ENCODE assay signal across 7 cellular contexts in the genomic region with DNA sequence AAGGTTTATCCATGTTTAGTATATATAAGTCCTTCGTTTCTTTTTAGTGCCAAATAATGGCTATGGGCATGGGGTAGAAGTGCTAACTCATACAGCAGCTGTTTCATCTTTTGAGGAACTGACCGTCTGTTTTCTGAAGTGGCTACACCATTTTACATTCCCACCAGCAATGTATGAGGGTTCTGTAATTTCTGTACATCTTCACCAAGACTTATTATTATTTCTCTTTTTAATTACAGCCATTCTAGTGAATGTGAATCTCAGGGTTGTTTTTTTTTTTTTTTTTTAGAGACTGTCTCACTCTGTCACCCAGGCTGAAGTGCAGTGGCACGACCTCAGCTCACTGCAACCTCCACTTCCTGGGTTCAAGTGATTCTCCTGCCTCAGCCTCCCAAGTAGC. TPM values are rescaled to one million over a fixed set of nuclear protein-coding genes. Genes with fewer than 3 reads are reported as not detected.
DNase-seq lines count a peak whose midpoint lies in the region; ATAC-seq and TF ChIP-seq lines count a peak whose summit lies in the region.
"Not testable (repeated sequence)": the region's sequence is repeated elsewhere in the genome, so short reads cannot be mapped to it uniquely, and the experiment has no call there.

No MANE protein-coding gene starts in this region.

- H3K27ac Mint-ChIP-seq in CD4-positive, alpha-beta T cell: peak overlapping the region; percentile 30
- peak overlapping the region; percentile 65 for H3K27ac Mint-ChIP-seq in T-helper 17 cell
- peak overlapping the region; percentile 64 for H3K27ac Mint-ChIP-seq in activated CD8-positive, alpha-beta T cell treated with anti-CD3 and anti-CD28 coated beads, Interleukin-2, amount 10 ng/mL, durations not matched to agents 7 days and 5 days
- not testable (repeated sequence) for H3K27ac Mint-ChIP-seq in activated naive CD4-positive, alpha-beta T cell treated with anti-CD3 and anti-CD28 coated beads, Interleukin-2, amount 50 U/mL, for 24 hours; type B pancreatic cell
- peak overlapping the region in 4 of 6 donors; percentile 18 to 49 (median 48) for H3K27ac Mint-ChIP-seq in immature natural killer cell

- H3K4me3 Mint-ChIP-seq in CD4-positive, alpha-beta T cell: peak overlapping the region; percentile 62
- not testable (repeated sequence) for H3K4me3 Mint-ChIP-seq in T-helper 17 cell
- H3K4me3 Mint-ChIP-seq in activated CD8-positive, alpha-beta T cell treated with anti-CD3 and anti-CD28 coated beads, Interleukin-2, amount 10 ng/mL, durations not matched to agents 7 days and 5 days: peak overlapping the region; percentile 14
- H3K4me3 Mint-ChIP-seq in activated naive CD4-positive, alpha-beta T cell treated with anti-CD3 and anti-CD28 coated beads, Interleukin-2, amount 50 U/mL, for 24 hours: peak overlapping the region; percentile 33
- peak overlapping the region in 2 of 5 donors; percentile 22 to 25 for H3K4me3 Mint-ChIP-seq in immature natural killer cell
- H3K4me3 Mint-ChIP-seq in type B pancreatic cell: peak overlapping the region; percentile 23

- intact Hi-C loops in CD4-positive, alpha-beta T cell (cut with DNase I, micrococcal nuclease): loop anchor here in 1 of 2 experiments (2.0 to 5.0 kb wide), 2 partner anchors 674 to 950 kb away; partner anchors contain the start of genes MAP3K7 and RNGTT

- CTCF ChIA-PET in CD4-positive, alpha-beta T cell (lab: Charles Lee): interaction anchor here (0.7 kb wide), 1 partner anchor 96 kb away, joined by 3 read pairs; no protein-coding TSS in a partner anchor
- CTCF ChIA-PET in HEK293 (lab: Yijun Ruan, JAX): interaction anchor here (0.6 to 3.9 kb wide), 3 partner anchors 156 to 265 kb away, joined by 3 to 18 read pairs (median 5); partner anchors contain the start of gene ANKRD6
- CTCF ChIA-PET in activated CD8-positive, alpha-beta T cell treated with anti-CD3 and anti-CD28 coated beads, Interleukin-2, amount 10 ng/mL, durations not matched to agents 7 days and 5 days (lab: Charles Lee): interaction anchor here (1.1 to 1.4 kb wide), 4 partner anchors 26 to 264 kb away, joined by 3 to 5 read pairs (median 3); no protein-coding TSS in a partner anchor

- not testable (repeated sequence) for H3K27me3 Mint-ChIP-seq in CD4-positive, alpha-beta T cell; T-helper 17 cell; activated CD8-positive, alpha-beta T cell treated with anti-CD3 and anti-CD28 coated beads, Interleukin-2, amount 10 ng/mL, durations not matched to agents 7 days and 5 days (ENCODE audit: low read depth); activated naive CD4-positive, alpha-beta T cell treated with anti-CD3 and anti-CD28 coated beads, Interleukin-2, amount 50 U/mL, for 24 hours; immature natural killer cell (ENCODE audit: low read depth in 3 of 3); type B pancreatic cell

- not testable (repeated sequence) for ATAC-seq in CD4-positive, alpha-beta T cell (ENCODE audit: poor library complexity); T-helper 17 cell; activated CD8-positive, alpha-beta T cell treated with anti-CD3 and anti-CD28 coated beads, Interleukin-2, amount 10 ng/mL, durations not matched to agents 7 days and 5 days

- peaks cover 61% of the 10 kb centered on the region for H3K36me3 Mint-ChIP-seq in CD4-positive, alpha-beta T cell (ENCODE audit: low read depth)
- not testable (repeated sequence) for H3K36me3 Mint-ChIP-seq in T-helper 17 cell (ENCODE audit: low read depth)
- H3K36me3 Mint-ChIP-seq in activated CD8-positive, alpha-beta T cell treated with anti-CD3 and anti-CD28 coated beads, Interleukin-2, amount 10 ng/mL, durations not matched to agents 7 days and 5 days (ENCODE audit: low read depth): peaks cover 47% of the 10 kb centered on the region
- peaks cover 25% of the 10 kb centered on the region for H3K36me3 Mint-ChIP-seq in activated naive CD4-positive, alpha-beta T cell treated with anti-CD3 and anti-CD28 coated beads, Interleukin-2, amount 50 U/mL, for 24 hours
- peaks cover 10 to 22% (median 15%) of the 10 kb centered on the region in 3 donors for H3K36me3 Mint-ChIP-seq in immature natural killer cell
- peaks cover 17% of the 10 kb centered on the region for H3K36me3 Mint-ChIP-seq in type B pancreatic cell

- H3K27me3 ChIP-seq in CD4-positive, alpha-beta T cell (ENCODE audit: control insufficient read depth, insufficient read depth, low read length): not testable (repeated sequence)

- H3K4me1 Mint-ChIP-seq in CD4-positive, alpha-beta T cell (ENCODE audit: low read depth): peaks cover 35% of the 10 kb centered on the region
- H3K4me1 Mint-ChIP-seq in T-helper 17 cell: peaks cover 23% of the 10 kb centered on the region
- peaks cover 32% of the 10 kb centered on the region for H3K4me1 Mint-ChIP-seq in activated CD8-positive, alpha-beta T cell treated with anti-CD3 and anti-CD28 coated beads, Interleukin-2, amount 10 ng/mL, durations not matched to agents 7 days and 5 days (ENCODE audit: low read depth)
- peaks cover 44% of the 10 kb centered on the region for H3K4me1 Mint-ChIP-seq in activated naive CD4-positive, alpha-beta T cell treated with anti-CD3 and anti-CD28 coated beads, Interleukin-2, amount 50 U/mL, for 24 hours
- peaks cover 20 to 38% of the 10 kb centered on the region in 2 donors for H3K4me1 Mint-ChIP-seq in immature natural killer cell
- H3K4me1 Mint-ChIP-seq in type B pancreatic cell (ENCODE audit: unreplicated experiment): peaks cover 23% of the 10 kb centered on the region

- not testable (repeated sequence) for H3K9me3 ChIP-seq in CD4-positive, alpha-beta T cell (ENCODE audit: control insufficient read depth, low read length); HEK293 (ENCODE audit: control insufficient read depth, insufficient read depth, low read depth, low read length); T-helper 17 cell (ENCODE audit: control insufficient read depth, low read length, poor library complexity, severe bottlenecking)

- not testable (repeated sequence) for H3K4me1 ChIP-seq in HEK293 (ENCODE audit: control insufficient read depth, insufficient read depth, low read length)

- POLR2A ChIA-PET in CD4-positive, alpha-beta T cell (lab: Charles Lee); HEK293 (lab: Yijun Ruan, JAX): not testable (repeated sequence)
- POLR2A ChIA-PET in activated CD8-positive, alpha-beta T cell treated with anti-CD3 and anti-CD28 coated beads, Interleukin-2, amount 10 ng/mL, durations not matched to agents 7 days and 5 days (lab: Charles Lee): interaction anchor here (0.7 kb wide), 1 partner anchor 609 kb away, joined by 3 read pairs; no protein-coding TSS in a partner anchor

- TF ChIP-seq CTCF in CD4-positive, alpha-beta T cell (IDR thresholded peaks at IDR 0.05); HEK293 (tag by site-specific recombination; IDR thresholded peaks at IDR 0.05); type B pancreatic cell (conservative IDR thresholded peaks at IDR 0.05): not testable (repeated sequence)

- DNase-seq in CD4-positive, alpha-beta T cell; T-helper 17 cell; immature natural killer cell; type B pancreatic cell (ENCODE audit: extremely low spot score, unreplicated experiment): not testable (repeated sequence)
- peak; percentile 18 for DNase-seq in activated CD8-positive, alpha-beta T cell treated with anti-CD3 and anti-CD28 coated beads, Interleukin-2, amount 10 ng/mL, durations not matched to agents 7 days and 5 days

- H3K27ac ChIP-seq in CD4-positive, alpha-beta T cell (ENCODE audit: low read depth, low read length); HEK293 (ENCODE audit: extremely low read depth, low read depth, low read length): not testable (repeated sequence)

- H3K4me3 ChIP-seq in HEK293 (ENCODE audit: low read depth, low read length): not testable (repeated sequence)

- not testable (repeated sequence) for H3K9me3 Mint-ChIP-seq in CD4-positive, alpha-beta T cell; activated CD8-positive, alpha-beta T cell treated with anti-CD3 and anti-CD28 coated beads, Interleukin-2, amount 10 ng/mL, durations not matched to agents 7 days and 5 days (ENCODE audit: insufficient read depth); activated naive CD4-positive, alpha-beta T cell treated with anti-CD3 and anti-CD28 coated beads, Interleukin-2, amount 50 U/mL, for 24 hours; immature natural killer cell; type B pancreatic cell

- H3K36me3 ChIP-seq in HEK293 (ENCODE audit: control insufficient read depth in 2 of 2, insufficient read depth in 1 of 2, low read length in 2 of 2): peaks cover 11 to 44% of the 10 kb centered on the region in 2 experiments; a peak in 2 of 3 replicates

TF ChIP-seq in HEK293, 187 proteins besides CTCF, POLR2A, EP300 and RAD21:
- TF ChIP-seq ZNF184 (tag by site-specific recombination; IDR thresholded peaks at IDR 0.05): peak; percentile 97

RNA-seq across cellular contexts. Expression of gene LYRM2, which starts 2.1 kb away (rescaled TPM):
- 10 to 100 TPM; 12.3 to 16.3 TPM for total RNA-seq in CD4-positive, alpha-beta T cell
- total RNA-seq in T-helper 17 cell (10 to 100 TPM; 21.5 to 24.6 TPM), type B pancreatic cell (ENCODE audit: low replicate concordance) (32.9 and 37.7 TPM in 2 replicates)
- total RNA-seq in activated CD8-positive, alpha-beta T cell treated with anti-CD3 and anti-CD28 coated beads, Interleukin-2, amount 10 ng/mL, durations not matched to agents 7 days and 5 days: 10 to 100 TPM; 29.2 to 29.5 TPM
- polyA plus RNA-seq in immature natural killer cell: 10 to 100 TPM; 56.5 to 69.4 (median 66.8) TPM
